Comparison of ENCODE assay signal across 16 cellular contexts in the genomic region with DNA sequence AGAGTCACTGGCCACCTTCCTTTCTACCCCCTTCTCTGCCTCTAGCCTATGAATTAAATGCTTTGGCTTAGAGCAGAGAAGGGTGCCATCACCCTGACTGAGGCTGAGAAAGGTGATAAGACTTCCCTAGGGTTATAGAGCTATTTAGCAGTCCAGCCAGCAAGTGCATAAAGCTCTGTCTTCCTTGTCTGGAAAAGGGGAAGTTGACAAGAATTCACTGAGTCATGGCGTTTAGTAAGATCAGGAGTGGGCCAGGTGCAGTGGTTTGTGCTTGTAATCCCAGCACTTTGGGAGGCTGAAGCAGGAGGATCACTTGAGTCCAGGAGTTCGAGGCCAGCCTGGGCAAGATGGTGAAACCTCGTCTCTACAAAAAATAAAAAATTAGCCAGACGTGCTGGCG.
DNase-seq lines count a peak whose midpoint lies in the region; ATAC-seq, FAIRE-seq and TF ChIP-seq lines count a peak whose summit lies in the region.
"Had no signal": no experiment of that assay in that cellular context is flagged by ENCODE, and none has a peak within 500 bp of the region (broad histone marks: within the 10 kb centered on the region; RNA-seq: fewer than 3 reads in every experiment).

No MANE protein-coding gene starts in this region.

- H3K4me3 ChIP-seq in lower lobe of right lung = no peak overlapping the region
- H3K4me3 ChIP-seq: GM23248, HAP-1, PC-9, SJSA1 had no signal

- H3K4me1 ChIP-seq in lower lobe of right lung = no peaks in the 10 kb centered on the region
- H3K4me1 ChIP-seq: HAP-1, SJSA1 had no signal

- no peak for TF ChIP-seq CTCF in lower lobe of right lung (IDR thresholded peaks at IDR 0.05)

- intact Hi-C loops in lower lobe of right lung (cut with DNase I) = no loop called here

- H3K27ac ChIP-seq in lower lobe of right lung = no peak overlapping the region
- H3K27ac ChIP-seq: GM23248, PC-9, SJSA1 had no signal

- no peak for DNase-seq in GM12891 (ENCODE audit: insufficient read length, low spot score)
- peak; percentile 9 to 13 for DNase-seq in NOMO-1 (lab: John Stamatoyannopoulos, UW; ENCODE audit: unreplicated experiment in 2 of 2)
- DNase-seq in SIG-M5 treated with dmso at 0.1 percent for 504 hours (lab: John Stamatoyannopoulos, UW; ENCODE audit: unreplicated experiment) = peak; percentile 17
- DNase-seq in lower lobe of right lung = peak; percentile 20
- no peak for DNase-seq in NCI-H187 treated with DMSO at 0.1 percent for 48 hours (lab: John Stamatoyannopoulos, UW)
- no peak for DNase-seq in superior temporal gyrus (ENCODE audit: extremely low spot score)
- DNase-seq: C1 segment of cervical spinal cord, DMS79, GM23248, NCI-H1092, PC-9, SW 1271, T-helper 2 cell had no signal

- no peak for FAIRE-seq in GM12891 (lab: Jason Lieb, UNC)

- H3K27me3 ChIP-seq in lower lobe of right lung (ENCODE audit: low read depth) = no peaks in the 10 kb centered on the region
- H3K27me3 ChIP-seq: SJSA1 had no signal

- no peaks in the 10 kb centered on the region for H3K36me3 ChIP-seq in lower lobe of right lung
- H3K36me3 ChIP-seq: HAP-1, SJSA1 had no signal

- no peak for TF ChIP-seq POLR2A in GM12891 (IDR thresholded peaks at IDR 0.05; ENCODE audit: low read depth, low read length)

- ATAC-seq in lower lobe of right lung (no peak), HG03139 (IDR thresholded peaks at IDR 0.05; ENCODE audit: unreplicated experiment) (no peak)

- no peaks in the 10 kb centered on the region for H3K9me3 ChIP-seq in lower lobe of right lung
- H3K9me3 ChIP-seq: HAP-1, SJSA1 had no signal

TF ChIP-seq in GM12891, 5 proteins besides CTCF, POLR2A, EP300 and RAD21:
- TF ChIP-seq SPI1 (IDR thresholded peaks at IDR 0.05; ENCODE audit: low read depth, low read length) (0 out of 2 replicates have a peak, but pooled peaks have one; percentile 2), TAF1 (IDR thresholded peaks at IDR 0.05; ENCODE audit: low read depth, low read length) (no peak), POU2F2 (IDR thresholded peaks at IDR 0.05; ENCODE audit: low read depth, low read length) (no peak)

Comparison
In these comparisons a context has a peak if more than half of its experiments do, and no peak if none do; other contexts are left out.
1. DNase-seq: peak in NOMO-1 (2 of 2), SIG-M5 treated with dmso at 0.1 percent for 504 hours (single experiment) and lower lobe of right lung (single experiment); none in GM12891 (single experiment), NCI-H187 treated with DMSO at 0.1 percent for 48 hours (single experiment) and superior temporal gyrus (single experiment).